ENCODE assay signal across 8 cellular contexts in the genomic region with DNA sequence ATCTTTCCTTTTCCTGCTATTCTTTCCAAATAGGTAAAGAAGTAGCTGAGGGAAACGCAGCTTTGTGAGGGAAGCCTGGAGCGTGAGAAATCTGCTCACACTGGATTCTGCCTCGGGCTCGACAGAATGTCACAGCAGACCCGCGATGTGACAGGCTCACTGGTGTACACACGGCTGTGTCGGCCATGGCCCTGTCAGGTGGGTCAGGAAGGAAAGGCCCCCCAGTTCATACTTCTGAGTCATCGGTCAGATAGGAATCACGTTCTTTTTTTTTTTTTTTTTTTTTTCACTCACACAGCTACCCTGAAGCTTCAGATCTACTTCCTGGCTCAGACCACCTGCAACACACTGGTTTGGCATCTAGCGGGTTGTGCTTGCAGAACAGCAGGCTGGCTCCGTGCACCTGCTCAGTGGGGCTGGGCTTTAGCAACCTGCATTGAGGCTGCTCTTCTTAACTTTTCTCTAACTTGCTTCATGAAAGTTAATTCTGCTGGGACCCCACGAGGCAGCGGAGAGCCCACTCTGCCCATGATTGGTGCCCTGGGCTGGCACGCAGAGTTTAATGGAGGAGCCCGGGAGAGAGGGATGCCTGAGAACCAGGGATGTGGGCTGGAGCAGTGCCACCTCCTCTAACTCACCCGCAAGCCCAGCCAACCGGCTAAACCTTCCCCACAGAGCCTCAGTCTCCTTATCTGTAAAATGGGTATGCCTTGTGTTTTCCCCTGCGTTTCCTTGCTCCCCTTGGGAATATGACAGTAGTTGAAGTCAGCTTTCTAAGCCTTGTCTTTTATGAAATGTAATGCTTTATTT.
DNase-seq lines count a peak whose midpoint lies in the region; ATAC-seq and TF ChIP-seq lines count a peak whose summit lies in the region.

No MANE protein-coding gene starts in this region.

- no peak overlapping the region for H2BK12ac ChIP-seq in neuronal stem cell (ENCODE audit: low read length)

- peaks cover 45% of the 10 kb centered on the region for H3F3A ChIP-seq in DOHH2 (ENCODE audit: control insufficient read depth, insufficient read depth)

- no peak overlapping the region for H4K91ac ChIP-seq in neuronal stem cell (ENCODE audit: low read depth, low read length, poor library complexity)

- no peaks in the 10 kb centered on the region for H4K20me1 ChIP-seq in DOHH2 (ENCODE audit: control insufficient read depth, insufficient read depth, low read depth, low read length)

- peak; percentile 32 for DNase-seq in NCI-H146 treated with DMSO at 0.1 percent for 48 hours (lab: John Stamatoyannopoulos, UW; ENCODE audit: unreplicated experiment)
- peak; percentile 79 for DNase-seq in activated gamma-delta T cell treated with Interleukin-2 at 50 U/mL for 16 hours
- no peak for DNase-seq in neuronal stem cell (ENCODE audit: low spot score)
- no peak for DNase-seq in GM19238 (ENCODE audit: insufficient read length, low spot score)
- DNase-seq in cardiac septum (ENCODE audit: low spot score) = no peak
- no peak for DNase-seq in hippocampal formation (lab: John Stamatoyannopoulos, UW)

- WGBS in neuronal stem cell (ENCODE audit: extremely low coverage in 2 of 2, insufficient read length in 2 of 2, insufficient replicate concordance in 1 of 2), 2 donors = no CpG with 5 or more reads among the region's 19 CpGs

- H3K4me2 ChIP-seq in DOHH2 (ENCODE audit: low read length) (peak overlapping the region; percentile 75), neuronal stem cell (ENCODE audit: insufficient read depth, low read length, poor library complexity, severe bottlenecking) (no peak overlapping the region)

- no peaks in the 10 kb centered on the region for H3K27me3 ChIP-seq in DOHH2 (ENCODE audit: control insufficient read depth, low read length)
- H3K27me3 ChIP-seq in neuronal stem cell (ENCODE audit: control insufficient read depth in 3 of 3, insufficient read depth in 3 of 3, low read depth in 1 of 3, low read length in 3 of 3) = peaks cover 0 to 18% (median 0%) of the 10 kb centered on the region in 3 experiments

- H3K36me3 ChIP-seq in DOHH2 (ENCODE audit: control insufficient read depth, low read length) = no peaks in the 10 kb centered on the region; the same call in 1 of the 2 replicates
- no peaks in the 10 kb centered on the region for H3K36me3 ChIP-seq in neuronal stem cell (replicated peaks in 1 of 2; ENCODE audit: control insufficient read depth in 2 of 2, insufficient read depth in 2 of 2, low read length in 2 of 2)

- no peak overlapping the region for H2AK5ac ChIP-seq in neuronal stem cell (ENCODE audit: low read depth, low read length)

- no peaks in the 10 kb centered on the region for H3K79me2 ChIP-seq in DOHH2 (ENCODE audit: control insufficient read depth, low read length)

- intact Hi-C loops in cardiac septum (cut with DNase I) = loop anchor here (10.0 kb wide), 1 partner anchor 103 kb away; a partner anchor contains a TSS

- H3K79me1 ChIP-seq in neuronal stem cell (ENCODE audit: low read depth, low read length) = no peaks in the 10 kb centered on the region

- H3K18ac ChIP-seq in neuronal stem cell (ENCODE audit: low read length) = peak overlapping the region; percentile 11

- peak overlapping the region; percentile 93 for H3K27ac ChIP-seq in DOHH2 (ENCODE audit: low read depth, low read length)
- no peak overlapping the region for H3K27ac ChIP-seq in neuronal stem cell (replicated peaks; ENCODE audit: low read length)

- H3K9ac ChIP-seq in neuronal stem cell (ENCODE audit: low read depth, low read length, poor library complexity) = no peak overlapping the region

- H2BK120ac ChIP-seq in neuronal stem cell (ENCODE audit: low read depth, low read length) = no peak overlapping the region

- no peaks in the 10 kb centered on the region for H3K9me3 ChIP-seq in DOHH2 (ENCODE audit: control insufficient read depth, insufficient read depth, low read length)
- H3K9me3 ChIP-seq in neuronal stem cell (replicated peaks in 1 of 2; ENCODE audit: control insufficient read depth in 2 of 2, insufficient read depth in 1 of 2, low read depth in 1 of 2, low read length in 2 of 2) = no peaks in the 10 kb centered on the region

- no peaks in the 10 kb centered on the region for H3K9me2 ChIP-seq in DOHH2 (replicated peaks; ENCODE audit: control insufficient read depth, low read length)

- no peak overlapping the region for H4K8ac ChIP-seq in neuronal stem cell (ENCODE audit: low read depth, low read length)

- H3K4me1 ChIP-seq in DOHH2 (ENCODE audit: control insufficient read depth, low read length) (peaks cover 94% of the 10 kb centered on the region), neuronal stem cell (ENCODE audit: control insufficient read depth in 2 of 2, insufficient read depth in 1 of 2, low read depth in 1 of 2, low read length in 2 of 2) (peaks cover 0 to 1% of the 10 kb centered on the region in 2 donors)

- no peak for TF ChIP-seq CTCF in DOHH2 (IDR thresholded peaks at IDR 0.05; ENCODE audit: low read depth, low read length, poor library complexity, severe bottlenecking)

- H2AFZ ChIP-seq in neuronal stem cell (ENCODE audit: low read length) = peak overlapping the region; percentile 43

- H3K23ac ChIP-seq in neuronal stem cell (ENCODE audit: low read depth, low read length, poor library complexity) = no peak overlapping the region

- no peak overlapping the region for H2BK15ac ChIP-seq in neuronal stem cell (ENCODE audit: low read length)

- ATAC-seq in HG02763 (IDR thresholded peaks at IDR 0.05; ENCODE audit: unreplicated experiment) = no peak

- H2BK5ac ChIP-seq in neuronal stem cell (ENCODE audit: low read length) = no peak overlapping the region

- H3K14ac ChIP-seq in neuronal stem cell (ENCODE audit: low read length) = no peak overlapping the region

- H3K4me3 ChIP-seq in DOHH2 (ENCODE audit: low read length) = peak overlapping the region; percentile 69
- no peak overlapping the region for H3K4me3 ChIP-seq in neuronal stem cell (ENCODE audit: low read length in 2 of 2)

- H3K4ac ChIP-seq in neuronal stem cell (ENCODE audit: low read length) = no peak overlapping the region

Comparison
In these comparisons a context has a peak if more than half of its experiments do, and no peak if none do; other contexts are left out.
1. DNase-seq: peak in NCI-H146 treated with DMSO at 0.1 percent for 48 hours (single experiment) and activated gamma-delta T cell treated with Interleukin-2 at 50 U/mL for 16 hours (single experiment); none in neuronal stem cell (single experiment), GM19238 (single experiment), cardiac septum (single experiment) and hippocampal formation (0 of 2).